Comparison of ENCODE assay signal across 36 cellular contexts in the genomic region with DNA sequence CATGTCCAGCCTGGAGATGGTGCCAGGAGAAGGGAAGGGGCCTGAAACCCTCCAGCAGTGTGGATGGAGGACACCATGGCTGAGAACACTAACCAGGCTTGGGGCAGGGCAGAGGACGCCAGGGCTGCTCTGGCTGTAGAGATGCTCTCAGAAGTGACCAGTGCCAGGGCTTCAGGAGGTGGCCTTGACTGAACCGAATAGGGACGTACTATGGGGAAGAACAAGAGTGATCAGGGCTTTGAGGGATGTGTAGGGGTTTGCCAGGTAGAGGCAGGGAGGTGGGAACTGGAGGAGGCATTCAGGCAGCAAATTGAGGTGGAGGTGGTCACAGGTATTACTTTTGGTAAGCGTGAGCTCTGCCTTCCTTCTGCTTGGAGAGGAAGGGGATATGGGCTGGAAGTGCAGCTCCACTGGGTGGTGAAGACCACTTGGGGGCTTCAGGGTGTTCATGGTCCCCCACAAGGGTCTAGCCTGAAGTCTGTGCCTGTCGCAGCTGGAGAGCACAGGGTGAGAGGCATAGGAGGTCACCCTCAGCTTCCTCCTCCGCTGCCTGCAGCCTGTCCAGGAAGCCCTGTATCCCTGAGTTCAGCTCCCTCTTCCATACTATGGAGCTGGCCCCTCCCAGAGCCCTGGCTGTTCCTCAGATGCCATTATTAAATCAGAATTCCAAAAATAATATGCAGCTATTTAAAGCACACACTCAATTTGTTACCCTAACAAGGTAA. TPM values are rescaled to one million over a fixed set of nuclear protein-coding genes. Genes with fewer than 3 reads are reported as not detected.
A peak's percentile ranks its signal among the peaks of the same experiment; 100 is the strongest.
DNase-seq lines count a peak whose midpoint lies in the region; ATAC-seq, FAIRE-seq and TF ChIP-seq lines count a peak whose summit lies in the region.
"Had no signal": no experiment of that assay in that cellular context is flagged by ENCODE, and none has a peak within 500 bp of the region (broad histone marks: within the 10 kb centered on the region; RNA-seq: fewer than 3 reads in every experiment).

No MANE protein-coding gene starts in this region.

- H3K9ac ChIP-seq in HepG2 (ENCODE audit: insufficient read depth, low read depth, low read length) (no peak overlapping the region), colonic mucosa (ENCODE audit: low read depth in 2 of 2, low read length in 2 of 2) (no peak overlapping the region)

- BruUV-seq in HepG2 (replicated peaks; lab: Mats Ljungman, UMichigan), result no TSS peak

- DNase-seq in right lobe of liver (peak in 2 of 3 donors; percentile 20 to 28), HepG2 (ENCODE audit: low spot score) (no peak), colonic mucosa (peak; percentile 11), osteocyte (ENCODE audit: extremely low spot score, unreplicated experiment) (peak; percentile 77), urothelium cell line (ENCODE audit: low spot score) (no peak)
- DNase-seq: ACHN; activated CD8-positive, alpha-beta T cell treated with anti-CD3 and anti-CD28 coated beads for 36 hours; activated T-cell treated with anti-CD3 and anti-CD28 coated beads, Interleukin-2, amount 50 U/mL, for 1 hour; CD8-positive, alpha-beta memory T cell; DMS 273 treated with DMSO at 0.1 percent for 48 hours; EL; foreskin fibroblast; IMR-90; MV-4-11; NCI-H146; NCI-H2107; NCI-H446; NCI-H748 treated with DMSO at 0.1 percent for 48 hours; SHP77 treated with DMSO at 0.1 percent for 48 hours; stimulated activated naive CD4-positive, alpha-beta T cell treated with Interleukin-2 at 50 U/mL for 16 hours; T-helper 2 cell had no signal

- H3K27ac ChIP-seq in right lobe of liver (no peak overlapping the region), HepG2 (ENCODE audit: extremely low read length, insufficient read depth, low read length) (no peak overlapping the region), colonic mucosa (no peak overlapping the region)
- H3K27ac ChIP-seq: ascending aorta, cardiac muscle cell, left lung, prostate gland, thoracic aorta had no signal

- no peak overlapping the region for H3K27ac Mint-ChIP-seq in osteocyte (ENCODE audit: unreplicated experiment)
- H3K27ac Mint-ChIP-seq: activated CD8-positive, alpha-beta T cell treated with anti-CD3 and anti-CD28 coated beads for 36 hours; B cell; CD8-positive, alpha-beta memory T cell; dendritic cell treated with granulocyte-macrophage colony-stimulating factor and Interleukin-4, amounts not matched to agents 40 ng/mL and 50 ng/mL, for 4 days; mesothelial cell of epicardium had no signal

- no peaks in the 10 kb centered on the region for H3K36me3 Mint-ChIP-seq in osteocyte (ENCODE audit: unreplicated experiment)
- H3K36me3 Mint-ChIP-seq: CD8-positive, alpha-beta memory T cell had no signal

- H4K20me1 ChIP-seq in HepG2 (ENCODE audit: insufficient read depth, low read length), result no peaks in the 10 kb centered on the region

- no peak for TF ChIP-seq RAD21 in HepG2 (CRISPR knock-in tag; IDR thresholded peaks at IDR 0.05)

- H3K27me3 Mint-ChIP-seq in osteocyte (ENCODE audit: unreplicated experiment), result peaks cover 13% of the 10 kb centered on the region
- H3K27me3 Mint-ChIP-seq: dendritic cell treated with granulocyte-macrophage colony-stimulating factor and Interleukin-4, amounts not matched to agents 40 ng/mL and 50 ng/mL, for 4 days had no signal

- no peaks in the 10 kb centered on the region for H3K9me3 ChIP-seq in right lobe of liver
- peaks cover 5% of the 10 kb centered on the region; the same call in 1 of the 2 replicates for H3K9me3 ChIP-seq in HepG2 (ENCODE audit: low read length)
- H3K9me3 ChIP-seq in colonic mucosa, result no peaks in the 10 kb centered on the region
- H3K9me3 ChIP-seq: ascending aorta, prostate gland had no signal

- H3K4me3 ChIP-seq in right lobe of liver, result no peak overlapping the region
- no peak overlapping the region for H3K4me3 ChIP-seq in HepG2 (replicated peaks in 1 of 3; ENCODE audit: insufficient read depth in 1 of 3, low read depth in 2 of 3, low read length in 3 of 3)
- H3K4me3 ChIP-seq in colonic mucosa, result no peak overlapping the region
- H3K4me3 ChIP-seq: ascending aorta, cardiac muscle cell, left lung, prostate gland, thoracic aorta had no signal

- in situ Hi-C loops in HepG2 (cut with HindIII; ENCODE audit: extremely low pct_ligation_motif_present, low pct_unique_long_range_greater_than_20kb), result no loop called here

- H3K27me3 ChIP-seq in right lobe of liver (no peaks in the 10 kb centered on the region), HepG2 (ENCODE audit: control insufficient read depth in 1 of 2, insufficient read depth in 2 of 2, low read length in 2 of 2) (peaks cover 1 to 8% of the 10 kb centered on the region in 2 experiments; a peak in 2 of 5 replicates), colonic mucosa (no peaks in the 10 kb centered on the region)
- H3K27me3 ChIP-seq: ascending aorta, cardiac muscle cell, left lung had no signal

- H3K4me1 Mint-ChIP-seq in osteocyte (ENCODE audit: unreplicated experiment), result no peaks in the 10 kb centered on the region
- H3K4me1 Mint-ChIP-seq: B cell; CD8-positive, alpha-beta memory T cell; mesothelial cell of epicardium had no signal

- TF ChIP-seq EP300 in HepG2 (IDR thresholded peaks at IDR 0.05; ENCODE audit: low read depth in 2 of 2, low read length in 2 of 2) (no peak), HepG2 (CRISPR knock-in tag; IDR thresholded peaks at IDR 0.05; ENCODE audit: borderline replicate concordance) (no peak)

- TF ChIP-seq CTCF in right lobe of liver (IDR thresholded peaks at IDR 0.05) (no peak), HepG2 (CRISPR knock-in tag; IDR thresholded peaks at IDR 0.05) (no peak), colonic mucosa (IDR thresholded peaks at IDR 0.05) (no peak), osteocyte (IDR thresholded peaks at IDR 0.05) (no peak)

- no peaks in the 10 kb centered on the region for H3K4me1 ChIP-seq in right lobe of liver
- no peaks in the 10 kb centered on the region for H3K4me1 ChIP-seq in HepG2 (ENCODE audit: insufficient read depth, low read length)
- H3K4me1 ChIP-seq in colonic mucosa, result no peaks in the 10 kb centered on the region
- H3K4me1 ChIP-seq: ascending aorta, left lung, prostate gland had no signal

- POLR2A ChIA-PET in HepG2 (lab: Yijun Ruan, JAX), result no interaction called here

- intact Hi-C loops in right lobe of liver (cut with DNase I) (no loop called here), HepG2 (cut with micrococcal nuclease; ENCODE audit: unreplicated experiment) (no loop called here), colonic mucosa (cut with DNase I) (no loop called here)

- no peak overlapping the region for H2AFZ ChIP-seq in HepG2 (ENCODE audit: low read length)

- CTCF ChIA-PET in HepG2 (lab: Yijun Ruan, JAX; ENCODE audit: low intra/inter-chr PET ratio, low total read pairs), result no interaction called here

- no peaks in the 10 kb centered on the region for H3K79me2 ChIP-seq in HepG2 (ENCODE audit: insufficient read depth, low read length)

- H3K4me3 Mint-ChIP-seq in osteocyte (ENCODE audit: unreplicated experiment), result no peak overlapping the region
- H3K4me3 Mint-ChIP-seq: activated CD8-positive, alpha-beta T cell treated with anti-CD3 and anti-CD28 coated beads for 36 hours; B cell; CD8-positive, alpha-beta memory T cell; dendritic cell treated with granulocyte-macrophage colony-stimulating factor and Interleukin-4, amounts not matched to agents 40 ng/mL and 50 ng/mL, for 4 days; mesothelial cell of epicardium had no signal

- ATAC-seq in right lobe of liver (no peak), HepG2 (no peak), HG02588 (IDR thresholded peaks at IDR 0.05; ENCODE audit: unreplicated experiment) (no peak), GM19324 (IDR thresholded peaks at IDR 0.05; ENCODE audit: low FRiP score, unreplicated experiment) (no peak), GM19467 (IDR thresholded peaks at IDR 0.05; ENCODE audit: unreplicated experiment) (no peak)
- ATAC-seq: activated CD8-positive, alpha-beta T cell treated with anti-CD3 and anti-CD28 coated beads for 36 hours; esophagus mucosa; left lung; Panc1 had no signal

- H3K4me2 ChIP-seq in HepG2 (ENCODE audit: low read depth, low read length), result no peak overlapping the region

- H3K9me3 Mint-ChIP-seq in osteocyte (ENCODE audit: unreplicated experiment), result no peaks in the 10 kb centered on the region
- H3K9me3 Mint-ChIP-seq: activated CD8-positive, alpha-beta T cell treated with anti-CD3 and anti-CD28 coated beads for 36 hours; CD8-positive, alpha-beta memory T cell; dendritic cell treated with granulocyte-macrophage colony-stimulating factor and Interleukin-4, amounts not matched to agents 40 ng/mL and 50 ng/mL, for 4 days had no signal

- FAIRE-seq in HepG2 (lab: Jason Lieb, UNC) (no peak), urothelium cell line (lab: Jason Lieb, UNC) (peak; percentile 87)
- FAIRE-seq: GM19239, islet of Langerhans had no signal

- 67% methylated on average over 3 of the region's 6 CpGs for WGBS in right lobe of liver (ENCODE audit: insufficient coverage, low coverage, low lambda C conversion rate, missing lambda C conversion rate)
- 17% methylated on average over 5 of the region's 6 CpGs for WGBS in HepG2 (ENCODE audit: low lambda C conversion rate)

- no peak for TF ChIP-seq POLR2A in right lobe of liver (IDR thresholded peaks at IDR 0.05)
- no peak for TF ChIP-seq POLR2A in HepG2 (IDR thresholded peaks at IDR 0.05; ENCODE audit: insufficient read depth in 1 of 2, low read depth in 2 of 2, low read length in 2 of 2)

- no peaks in the 10 kb centered on the region for H3K36me3 ChIP-seq in right lobe of liver
- H3K36me3 ChIP-seq in HepG2 (replicated peaks in 1 of 2; ENCODE audit: control insufficient read depth in 1 of 2, insufficient read depth in 2 of 2, low read length in 2 of 2), result no peaks in the 10 kb centered on the region
- H3K36me3 ChIP-seq in colonic mucosa, result no peaks in the 10 kb centered on the region
- H3K36me3 ChIP-seq: ascending aorta, left lung, prostate gland, thoracic aorta had no signal

RNA-seq across cellular contexts. Expression of gene ADCY1, which starts 27.8 kb away (rescaled TPM):
- 10 to 100 TPM in 2 of 6 experiments, 1 to 10 TPM in 4; 7.2 to 17.6 (median 9.3) TPM for total RNA-seq in right lobe of liver
- 0.80 and 1.5 TPM in 2 replicates for total RNA-seq in HepG2 (2016; rRNA removed; fragmentation: Illumina TruSeq; extraction: Trizol)
- total RNA-seq in HepG2 (2016; cell fraction: cytosol; rRNA removed; fragmentation: Illumina TruSeq; extraction: Trizol; ENCODE audit: low read depth), result 0.81 and 1.2 TPM in 2 replicates
- 0.76 and 0.89 TPM in 2 replicates for total RNA-seq in HepG2 (2016; cell fraction: insoluble cytoplasmic fraction; rRNA removed; fragmentation: Illumina TruSeq; extraction: Trizol)
- total RNA-seq in HepG2 (2016; cell fraction: membrane; rRNA removed; fragmentation: Illumina TruSeq; extraction: Trizol), result 1.7 and 1.9 TPM in 2 replicates
- 0.63 and 1.2 TPM in 2 replicates for total RNA-seq in HepG2 (2016; cell fraction: nucleus; rRNA removed; fragmentation: Illumina TruSeq; extraction: Trizol)
- polyA plus RNA-seq in HepG2 (2011; rRNA removed), result 1.0 and 1.2 TPM in 2 replicates
- 1.2 and 1.4 TPM in 2 replicates for polyA plus RNA-seq in HepG2 (2011; cell fraction: cytosol; rRNA removed)
- polyA plus RNA-seq in HepG2 (2011; cell fraction: nucleus; rRNA removed), result 1.0 TPM in 2 replicates
- 0.47 and 0.72 TPM in 2 replicates for polyA plus RNA-seq in HepG2 (2012)
- polyA plus RNA-seq in HepG2 (2016; cell fraction: cytosol; fragmentation: Illumina TruSeq; extraction: Trizol; ENCODE audit: low read depth), result 1.3 TPM in 2 replicates
- polyA plus RNA-seq in HepG2 (2016; cell fraction: insoluble cytoplasmic fraction; fragmentation: Illumina TruSeq; extraction: Trizol; ENCODE audit: low read depth), result 0.51 and 0.62 TPM in 2 replicates
- polyA plus RNA-seq in HepG2 (2016; cell fraction: membrane; fragmentation: Illumina TruSeq; extraction: Trizol; ENCODE audit: low read depth), result 1.5 and 1.6 TPM in 2 replicates
- 0.71 and 1.2 TPM in 2 replicates for polyA plus RNA-seq in HepG2 (2016; cell fraction: nucleus; fragmentation: Illumina TruSeq; extraction: Trizol; ENCODE audit: insufficient read depth, low read depth)
- 1.9 TPM in 1 of 2 replicates, not detected in the other for polyA minus RNA-seq in HepG2 (2011; rRNA and poly(A)+ RNA removed; ENCODE audit: low replicate concordance)
- 0.30 and 0.35 TPM in 2 replicates for polyA minus RNA-seq in HepG2 (2011; cell fraction: cytosol; rRNA and poly(A)+ RNA removed)
- polyA minus RNA-seq in HepG2 (2011; cell fraction: nucleus; rRNA and poly(A)+ RNA removed), result 0.64 and 1.6 TPM in 2 replicates
- 1 to 10 TPM; 1.1 TPM for total RNA-seq in colonic mucosa
- 0.05 and 0.08 TPM in 2 replicates for total RNA-seq in osteocyte
- polyA plus RNA-seq: CD8-positive, alpha-beta memory T cell had no signal

Comparison
In these comparisons a context has a peak if more than half of its experiments do, and no peak if none do; other contexts are left out.
1. DNase-seq: peak in right lobe of liver (2 of 3), colonic mucosa (single experiment) and osteocyte (single experiment); none in HepG2 (single experiment) and urothelium cell line (single experiment).